In genomic region chr6:3912366-3913076, GRCh38 we compare ENCODE assay signal across 8 cellular contexts.
A peak's percentile ranks its signal among the peaks of the same experiment; 100 is the strongest.
DNase-seq lines count a peak whose midpoint lies in the region; ATAC-seq, FAIRE-seq and TF ChIP-seq lines count a peak whose summit lies in the region.

No MANE protein-coding gene starts in this region.

- peak; percentile 43; the same call in 1 of the 2 replicates for ATAC-seq in IMR-90 (ENCODE audit: low read depth)
- peak in 1 of 2 donors; percentile 8 for ATAC-seq in lower lobe of right lung
- no peak for ATAC-seq in stimulated activated naive CD8-positive, alpha-beta T cell treated with anti-CD3 and anti-CD28 coated beads, Interleukin-15, amount 100 ng/mL, for 72 hours

- peak overlapping the region; percentile 82 for H2BK20ac ChIP-seq in IMR-90 (ENCODE audit: low read depth, low read length)

- H3K18ac ChIP-seq in IMR-90 (ENCODE audit: low read depth, low read length) = peak overlapping the region; percentile 84

- CTCF ChIA-PET in IMR-90 (lab: Yijun Ruan, JAX) = interaction anchor here (1.1 to 1.8 kb wide), 2 partner anchors 37 to 65 kb away, joined by 3 to 5 read pairs; no protein-coding TSS in a partner anchor

- DNase-seq in IMR-90 (peak; percentile 14), coronary artery (ENCODE audit: low spot score) (no peak), lower lobe of right lung (no peak), thyroid gland (no peak), NAMALWA (ENCODE audit: low spot score) (no peak), SW 1271 (lab: John Stamatoyannopoulos, UW) (no peak), GM12892 (ENCODE audit: insufficient read length) (no peak)
- DNase-seq in stimulated activated naive CD8-positive, alpha-beta T cell treated with anti-CD3 and anti-CD28 coated beads, Interleukin-15, amount 100 ng/mL, for 72 hours = no peak

- H3K23ac ChIP-seq in IMR-90 (ENCODE audit: low read depth, low read length) = peak overlapping the region; percentile 79

- H3K9me3 Mint-ChIP-seq in stimulated activated naive CD8-positive, alpha-beta T cell treated with anti-CD3 and anti-CD28 coated beads, Interleukin-15, amount 100 ng/mL, for 72 hours = no peaks in the 10 kb centered on the region

- H3K9me1 ChIP-seq in IMR-90 (ENCODE audit: insufficient read depth, low read length) = peaks cover 10% of the 10 kb centered on the region

- peaks cover 90% of the 10 kb centered on the region for H3K27me3 Mint-ChIP-seq in stimulated activated naive CD8-positive, alpha-beta T cell treated with anti-CD3 and anti-CD28 coated beads, Interleukin-15, amount 100 ng/mL, for 72 hours

- H3K4me1 ChIP-seq in IMR-90 (ENCODE audit: control insufficient read depth, insufficient read depth, low read length) (peaks cover 17% of the 10 kb centered on the region), lower lobe of right lung (peaks cover 29% of the 10 kb centered on the region), thyroid gland (peaks cover 44 to 50% of the 10 kb centered on the region in 2 donors)

- H2AK5ac ChIP-seq in IMR-90 (ENCODE audit: low read depth, low read length) = peak overlapping the region; percentile 91

- H3K27me3 ChIP-seq in IMR-90 (ENCODE audit: control insufficient read depth, insufficient read depth, low read length) = no peaks in the 10 kb centered on the region
- H3K27me3 ChIP-seq in lower lobe of right lung (ENCODE audit: low read depth) = peaks cover 5% of the 10 kb centered on the region
- H3K27me3 ChIP-seq in thyroid gland = no peaks in the 10 kb centered on the region

- BruUV-seq in IMR-90 (replicated peaks; lab: Mats Ljungman, UMichigan) = no TSS peak

- H2AK9ac ChIP-seq in IMR-90 (replicated peaks; ENCODE audit: low read depth, low read length, poor library complexity) = no peak overlapping the region

- H4K91ac ChIP-seq in IMR-90 (ENCODE audit: insufficient read depth, low read depth, low read length) = peak overlapping the region; percentile 86

- no peak for FAIRE-seq in GM12892 (lab: Jason Lieb, UNC)

- in situ Hi-C loops in IMR-90 (cut with MboI; ENCODE audit: low sequenced_read_pairs) = no loop called here

- TF ChIP-seq POLR2A in IMR-90 (IDR thresholded peaks at IDR 0.05; ENCODE audit: low read depth, low read length) (no peak), thyroid gland (IDR thresholded peaks at IDR 0.05) (no peak), GM12892 (IDR thresholded peaks at IDR 0.05; ENCODE audit: low read depth, low read length) (no peak)

- peaks cover 22% of the 10 kb centered on the region for H3K4me1 Mint-ChIP-seq in stimulated activated naive CD8-positive, alpha-beta T cell treated with anti-CD3 and anti-CD28 coated beads, Interleukin-15, amount 100 ng/mL, for 72 hours

- dilution Hi-C loops in IMR-90 (cut with HindIII; ENCODE audit: low sequenced_read_pairs, unreplicated experiment) = no loop called here

- no peak for TF ChIP-seq RAD21 in IMR-90 (IDR thresholded peaks at IDR 0.05; ENCODE audit: low read length)

- H2AFZ ChIP-seq in IMR-90 (replicated peaks; ENCODE audit: low read length, poor library complexity) = no peak overlapping the region

- H4K8ac ChIP-seq in IMR-90 (ENCODE audit: low read depth in 2 of 2, low read length in 2 of 2) = peak overlapping the region; percentile 53 to 78; a peak in 3 of 4 replicates

- H4K20me1 ChIP-seq in IMR-90 (ENCODE audit: insufficient read depth, low read length) = peaks cover 6% of the 10 kb centered on the region; the same call in 1 of the 2 replicates

- peak overlapping the region; percentile 85 for H2BK5ac ChIP-seq in IMR-90 (ENCODE audit: low read depth, low read length, poor library complexity, severe bottlenecking)

- POLR2A ChIA-PET in IMR-90 (lab: Charles Lee; ENCODE audit: unreplicated experiment) = interaction anchor here (0.9 kb wide), 1 partner anchor 63 kb away, joined by 6 read pairs; no protein-coding TSS in a partner anchor

- H3K27ac ChIP-seq in IMR-90 (ENCODE audit: insufficient read depth, low read length) = peak overlapping the region; percentile 82
- H3K27ac ChIP-seq in coronary artery = peak overlapping the region; percentile 82 to 86
- peak overlapping the region; percentile 67 for H3K27ac ChIP-seq in lower lobe of right lung
- peak overlapping the region; percentile 85 to 97 (median 90) for H3K27ac ChIP-seq in thyroid gland

- H2BK15ac ChIP-seq in IMR-90 (ENCODE audit: low read depth, low read length) = peak overlapping the region; percentile 94; the same call in 2 of the 3 replicates

- H3K4me3 ChIP-seq in IMR-90 (ENCODE audit: insufficient read depth, low read depth, low read length) = no peak overlapping the region
- no peak overlapping the region for H3K4me3 ChIP-seq in coronary artery
- no peak overlapping the region for H3K4me3 ChIP-seq in lower lobe of right lung
- H3K4me3 ChIP-seq in thyroid gland (replicated peaks in 1 of 3) = no peak overlapping the region

- 0 out of 2 replicates have a peak overlapping the region, but pooled peaks have one; percentile 28 for H3K4me2 ChIP-seq in IMR-90 (ENCODE audit: low read depth, low read length)

- H3K4me3 Mint-ChIP-seq in stimulated activated naive CD8-positive, alpha-beta T cell treated with anti-CD3 and anti-CD28 coated beads, Interleukin-15, amount 100 ng/mL, for 72 hours = no peak overlapping the region

- H3K9me3 ChIP-seq in IMR-90 (ENCODE audit: control insufficient read depth, insufficient read depth, low read length) (no peaks in the 10 kb centered on the region), lower lobe of right lung (no peaks in the 10 kb centered on the region), thyroid gland (no peaks in the 10 kb centered on the region)

- H3K9ac ChIP-seq in IMR-90 (ENCODE audit: low read depth, low read length) = peak overlapping the region; percentile 20; the same call in 1 of the 2 replicates

- H2BK120ac ChIP-seq in IMR-90 (ENCODE audit: low read depth, low read length) = peak overlapping the region; percentile 87

- H3K36me3 ChIP-seq in IMR-90 (ENCODE audit: control insufficient read depth, insufficient read depth, low read length) = no peaks in the 10 kb centered on the region
- H3K36me3 ChIP-seq in lower lobe of right lung = no peaks in the 10 kb centered on the region
- H3K36me3 ChIP-seq in thyroid gland = no peaks in the 10 kb centered on the region

- H3K14ac ChIP-seq in IMR-90 (replicated peaks; ENCODE audit: low read depth, low read length) = peak overlapping the region; percentile 62

- no peak overlapping the region for H3K27ac Mint-ChIP-seq in stimulated activated naive CD8-positive, alpha-beta T cell treated with anti-CD3 and anti-CD28 coated beads, Interleukin-15, amount 100 ng/mL, for 72 hours

- H3K56ac ChIP-seq in IMR-90 (ENCODE audit: extremely low read depth, insufficient read depth, low read length) = peak overlapping the region; percentile 65

- WGBS in IMR-90 (ENCODE audit: extremely low coverage in 2 of 2, insufficient read length in 1 of 2), 2 experiments = no CpG with 5 or more reads among the region's 3 CpGs
- WGBS in thyroid gland, 2 donors = 88 to 92% methylated on average over 3 of the region's 3 CpGs

- TF ChIP-seq CTCF in IMR-90 (conservative IDR thresholded peaks at IDR 0.05; ENCODE audit: low read depth, low read length) = no peak
- TF ChIP-seq CTCF in coronary artery (IDR thresholded peaks at IDR 0.05) = no peak
- TF ChIP-seq CTCF in lower lobe of right lung (IDR thresholded peaks at IDR 0.05) = no peak
- no peak for TF ChIP-seq CTCF in thyroid gland (IDR thresholded peaks at IDR 0.05)

- peak overlapping the region; percentile 59 for H3K4ac ChIP-seq in IMR-90 (ENCODE audit: low read depth, low read length)

- no peaks in the 10 kb centered on the region for H3K79me1 ChIP-seq in IMR-90 (ENCODE audit: low read depth in 1 of 2, low read length in 2 of 2)

- intact Hi-C loops in IMR-90 (cut with micrococcal nuclease) (no loop called here), lower lobe of right lung (cut with DNase I) (no loop called here), thyroid gland (cut with DNase I) (no loop called here)

- peak overlapping the region; percentile 21; the same call in 1 of the 2 replicates for H4K5ac ChIP-seq in IMR-90 (ENCODE audit: low read depth, low read length)

TF ChIP-seq in IMR-90, 13 proteins besides CTCF, POLR2A, EP300 and RAD21:
- TF ChIP-seq MAZ (IDR thresholded peaks at IDR 0.05; ENCODE audit: borderline replicate concordance, low read depth, low read length) (no peak), RCOR1 (IDR thresholded peaks at IDR 0.05; ENCODE audit: insufficient replicate concordance, low read length) (no peak), CEBPB (IDR thresholded peaks at IDR 0.05; ENCODE audit: low read depth, low read length) (no peak), MXI1 (IDR thresholded peaks at IDR 0.05; ENCODE audit: borderline replicate concordance, low read depth, low read length) (no peak), SMC3 (IDR thresholded peaks at IDR 0.05; ENCODE audit: low read depth, low read length) (no peak), BHLHE40 (IDR thresholded peaks at IDR 0.05; ENCODE audit: low read depth, low read length) (no peak), NFE2L2 (IDR thresholded peaks at IDR 0.05; ENCODE audit: low read depth, low read length) (no peak), FOS (IDR thresholded peaks at IDR 0.05; ENCODE audit: low read depth, low read length) (no peak), CHD1 (IDR thresholded peaks at IDR 0.05; ENCODE audit: low read depth, low read length) (no peak), USF2 (IDR thresholded peaks at IDR 0.05; ENCODE audit: low read depth, low read length) (no peak), RFX5 (IDR thresholded peaks at IDR 0.05; ENCODE audit: low read depth, low read length) (no peak), ELK1 (IDR thresholded peaks at IDR 0.05; ENCODE audit: borderline replicate concordance, low read depth, low read length) (no peak), MAFK (IDR thresholded peaks at IDR 0.05; ENCODE audit: low read depth, low read length) (no peak)
